In the genomic region with DNA sequence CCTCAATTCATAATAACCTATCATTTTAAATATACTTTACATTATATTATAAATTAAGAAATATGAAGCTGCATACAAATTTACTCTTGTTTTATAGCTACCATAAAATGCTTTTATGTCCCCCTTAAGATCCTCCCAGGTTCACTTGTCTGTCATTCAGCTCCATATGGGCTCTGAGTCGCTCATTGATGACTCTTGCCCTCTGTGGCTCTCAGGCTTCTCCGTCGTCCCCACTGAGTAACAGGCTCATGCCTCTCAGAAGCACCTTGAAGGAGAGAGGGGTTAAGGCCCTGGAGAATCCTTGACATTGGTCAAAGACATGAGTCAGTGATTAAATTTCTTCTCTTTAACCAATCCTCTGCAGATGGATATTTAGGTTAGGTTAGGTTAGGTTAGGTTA, we compare ENCODE assay signal across 1 cellular context.
TF ChIP-seq lines count a peak whose summit lies in the region.

No MANE protein-coding gene starts in this region.

TF ChIP-seq in K562, 482 proteins besides CTCF, POLR2A, EP300 and RAD21 (continued from another document):
- TF ChIP-seq PKNOX1 (IDR thresholded peaks at IDR 0.05) (0 out of 2 replicates have a peak, but pooled peaks have one; percentile 34), MIER1 (IDR thresholded peaks at IDR 0.05; ENCODE audit: low read depth) (no peak), CREM (IDR thresholded peaks at IDR 0.05; ENCODE audit: low read depth) (peak; percentile 80), ZNF263 (CRISPR knock-in tag; IDR thresholded peaks at IDR 0.05; ENCODE audit: borderline replicate concordance) (peak; percentile 45; the same call in 1 of the 2 replicates)
